8 cellular contexts compared by ENCODE assay signal in genomic region chr11:128630367-128631230, GRCh38. TPM values are rescaled to one million over a fixed set of nuclear protein-coding genes. Genes with fewer than 3 reads are reported as not detected.
DNase-seq lines count a peak whose midpoint lies in the region; ATAC-seq, FAIRE-seq and TF ChIP-seq lines count a peak whose summit lies in the region.

No MANE protein-coding gene starts in this region.

- no peaks in the 10 kb centered on the region for H3K9me1 ChIP-seq in keratinocyte (ENCODE audit: control insufficient read depth, extremely low read depth, insufficient read depth, low read length)

- H3K4me1 ChIP-seq in keratinocyte (ENCODE audit: control insufficient read depth, extremely low read depth, insufficient read depth, low read length), result no peaks in the 10 kb centered on the region

- peak; percentile 76 for FAIRE-seq in keratinocyte (lab: Jason Lieb, UNC)

- H4K20me1 ChIP-seq in keratinocyte (ENCODE audit: control insufficient read depth, extremely low read depth, insufficient read depth, low read length), result no peaks in the 10 kb centered on the region

- no peaks in the 10 kb centered on the region for H3K79me2 ChIP-seq in keratinocyte (ENCODE audit: control insufficient read depth, insufficient read depth, low read length)

- H3K27ac ChIP-seq in VCaP (no peak overlapping the region), keratinocyte (ENCODE audit: control insufficient read depth, insufficient read depth, low read length) (no peak overlapping the region)

- in situ Hi-C loops in T47D (cut with HindIII; ENCODE audit: low pct_unique_long_range_greater_than_20kb, low sequenced_read_pairs), result loop anchor here (25.0 kb wide), 1 partner anchor 443 kb away; no protein-coding TSS in a partner anchor

- H2AFZ ChIP-seq in keratinocyte (ENCODE audit: control insufficient read depth, low read length), result peak overlapping the region; percentile 78

- TF ChIP-seq CTCF in VCaP (conservative IDR thresholded peaks at IDR 0.05) (peak; percentile 91), keratinocyte (optimal IDR thresholded peaks at IDR 0.05 in 1 of 3, IDR thresholded peaks at IDR 0.05 in 1 of 3, conservative IDR thresholded peaks at IDR 0.05 in 1 of 3; ENCODE audit: extremely low read depth in 1 of 3, insufficient read depth in 2 of 3, low read length in 3 of 3) (peak; percentile 74 to 83 (median 80))

- H3K9me3 ChIP-seq in keratinocyte (ENCODE audit: control insufficient read depth, low read depth, low read length), result no peaks in the 10 kb centered on the region

- no peak overlapping the region for H3K4me3 ChIP-seq in keratinocyte (ENCODE audit: control insufficient read depth in 2 of 3, extremely low read depth in 1 of 3, insufficient read depth in 2 of 3, low read depth in 1 of 3, low read length in 3 of 3)

- peak; percentile 73 for ATAC-seq in HG02870 (IDR thresholded peaks at IDR 0.05; ENCODE audit: unreplicated experiment)

- H3K36me3 ChIP-seq in keratinocyte (ENCODE audit: control insufficient read depth in 2 of 2, extremely low read depth in 1 of 2, insufficient read depth in 2 of 2, low read length in 2 of 2), result no peaks in the 10 kb centered on the region

- dilution Hi-C loops in keratinocyte (cut with MboI; ENCODE audit: extremely low pct_ligation_motif_present, low sequenced_read_pairs), result loop anchor here (25.0 kb wide), 2 partner anchors 318 to 443 kb away; no protein-coding TSS in a partner anchor

- no peaks in the 10 kb centered on the region for H3K27me3 ChIP-seq in keratinocyte (ENCODE audit: control insufficient read depth, extremely low read depth, insufficient read depth, low read length)

- no peak overlapping the region for H3K9ac ChIP-seq in keratinocyte (ENCODE audit: control insufficient read depth, extremely low read depth, insufficient read depth, low read length)

- H3K4me2 ChIP-seq in keratinocyte (ENCODE audit: control insufficient read depth, extremely low read depth, insufficient read depth, low read depth, low read length), result peak overlapping the region; percentile 28

- peak; percentile 73 for DNase-seq in NCI-H82 (lab: John Stamatoyannopoulos, UW)
- DNase-seq in NCI-H82 treated with DMSO at 0.1 percent for 48 hours (lab: John Stamatoyannopoulos, UW; ENCODE audit: unreplicated experiment), result no peak
- peak; percentile 87 to 93 for DNase-seq in NCI-H2081 (lab: John Stamatoyannopoulos, UW)
- peak; percentile 83 to 90 for DNase-seq in T47D (ENCODE audit: low read depth in 1 of 2, low spot score in 1 of 2)
- peak; percentile 13 for DNase-seq in keratinocyte (ENCODE audit: low read depth, low spot score)
- peak; percentile 87 to 97 (median 93) for DNase-seq in stimulated activated CD4-positive, alpha-beta T cell treated with anti-CD3 and anti-CD28 coated beads, Interleukin-1b, Interleukin-23, amount 100 ng/mL, for 24 hours (ENCODE audit: low read depth in 4 of 4, low spot score in 1 of 4)

RNA-seq across cellular contexts. Expression of gene ETS1, which starts 43.2 kb away (rescaled TPM):
- 24.0 to 57.0 TPM (median 41.0 TPM) in 3 replicates for polyA plus RNA-seq in keratinocyte
- 20.0 TPM for polyA plus RNA-seq in keratinocyte (2011; ENCODE audit: low read depth)
- 27.8 and 34.7 TPM in 2 replicates for polyA plus RNA-seq in keratinocyte (2011; cell fraction: cytosol; rRNA removed)
- 30.5 and 33.9 TPM in 2 replicates for polyA plus RNA-seq in keratinocyte (2011; cell fraction: nucleus; rRNA removed)
- 28.8 and 64.2 TPM in 2 replicates for polyA plus RNA-seq in keratinocyte (2012; ENCODE audit: low replicate concordance)
- 34.3 to 66.3 TPM (median 49.6 TPM) in 3 replicates for polyA minus RNA-seq in keratinocyte
- 21.5 TPM for polyA minus RNA-seq in keratinocyte (2011; cell fraction: cytosol; rRNA and poly(A)+ RNA removed)
- polyA minus RNA-seq in keratinocyte (2011; cell fraction: nucleus; rRNA and poly(A)+ RNA removed), result 21.9 and 37.5 TPM in 2 replicates
